ENCODE assay signal across 8 cellular contexts in genomic region chr5:134436523-134437339, GRCh38. TPM values are rescaled to one million over a fixed set of nuclear protein-coding genes. Genes with fewer than 3 reads are reported as not detected.
A peak's percentile ranks its signal among the peaks of the same experiment; 100 is the strongest.
DNase-seq lines count a peak whose midpoint lies in the region; ATAC-seq lines count a peak whose summit lies in the region.

No MANE protein-coding gene starts in this region.

- no peaks in the 10 kb centered on the region for H3K27me3 Mint-ChIP-seq in stimulated activated naive CD8-positive, alpha-beta T cell treated with anti-CD3 and anti-CD28 coated beads, Interleukin-15, amount 100 ng/mL, for 72 hours

- peak overlapping the region; percentile 34 for H3K9ac ChIP-seq in endocrine pancreas (ENCODE audit: control insufficient read depth, insufficient read depth, low read length)

- H3K9me3 ChIP-seq in endocrine pancreas (ENCODE audit: control insufficient read depth, low read length) = no peaks in the 10 kb centered on the region

- peaks cover 51% of the 10 kb centered on the region for H3K4me1 Mint-ChIP-seq in stimulated activated naive CD8-positive, alpha-beta T cell treated with anti-CD3 and anti-CD28 coated beads, Interleukin-15, amount 100 ng/mL, for 72 hours

- H3K4me1 ChIP-seq in endocrine pancreas (ENCODE audit: control insufficient read depth, insufficient read depth, low read length) = no peaks in the 10 kb centered on the region

- ATAC-seq in GM18511 (IDR thresholded peaks at IDR 0.05; ENCODE audit: unreplicated experiment) (peak; percentile 95), HG02884 (IDR thresholded peaks at IDR 0.05; ENCODE audit: unreplicated experiment) (peak; percentile 87)
- peak; percentile 97 for ATAC-seq in stimulated activated naive CD8-positive, alpha-beta T cell treated with anti-CD3 and anti-CD28 coated beads, Interleukin-15, amount 100 ng/mL, for 72 hours

- peak overlapping the region; percentile 90 to 94 for H3K27ac Mint-ChIP-seq in stimulated activated naive CD8-positive, alpha-beta T cell treated with anti-CD3 and anti-CD28 coated beads, Interleukin-15, amount 100 ng/mL, for 72 hours

- no peaks in the 10 kb centered on the region for H3K36me3 ChIP-seq in endocrine pancreas (ENCODE audit: control insufficient read depth, insufficient read depth, low read length)

- DNase-seq in NCI-H2107 treated with DMSO at 0.1 percent for 48 hours (lab: John Stamatoyannopoulos, UW; ENCODE audit: unreplicated experiment) (peak; percentile 41), myocyte (ENCODE audit: low read depth) (peak; percentile 78), COLO829 (ENCODE audit: low spot score) (no peak)
- DNase-seq in activated CD4-positive, alpha-beta T cell treated with anti-CD3 and anti-CD28 coated beads, Interleukin-2, amount 50 U/mL, for 48 hours = peak; percentile 49 to 63
- peak; percentile 57 to 76 for DNase-seq in stimulated activated naive CD8-positive, alpha-beta T cell treated with anti-CD3 and anti-CD28 coated beads, Interleukin-15, amount 100 ng/mL, for 72 hours

- no peaks in the 10 kb centered on the region for H3K9me3 Mint-ChIP-seq in stimulated activated naive CD8-positive, alpha-beta T cell treated with anti-CD3 and anti-CD28 coated beads, Interleukin-15, amount 100 ng/mL, for 72 hours

- peak overlapping the region; percentile 35 to 75 for H3K4me3 Mint-ChIP-seq in stimulated activated naive CD8-positive, alpha-beta T cell treated with anti-CD3 and anti-CD28 coated beads, Interleukin-15, amount 100 ng/mL, for 72 hours

- no peaks in the 10 kb centered on the region for H3K27me3 ChIP-seq in endocrine pancreas (ENCODE audit: control insufficient read depth, insufficient read depth, low read length)

- H3K4me3 ChIP-seq in endocrine pancreas (ENCODE audit: control insufficient read depth, insufficient read depth, low read length) = peak overlapping the region; percentile 15

RNA-seq across cellular contexts. Expression of gene CDKN2AIPNL, which starts 25.1 kb away (rescaled TPM):
- total RNA-seq in myocyte = 19.2 and 23.5 TPM in 2 replicates
- 21.4 TPM for polyA plus RNA-seq in myocyte (2012)
